1 cellular context compared by ENCODE assay signal in the genomic region with DNA sequence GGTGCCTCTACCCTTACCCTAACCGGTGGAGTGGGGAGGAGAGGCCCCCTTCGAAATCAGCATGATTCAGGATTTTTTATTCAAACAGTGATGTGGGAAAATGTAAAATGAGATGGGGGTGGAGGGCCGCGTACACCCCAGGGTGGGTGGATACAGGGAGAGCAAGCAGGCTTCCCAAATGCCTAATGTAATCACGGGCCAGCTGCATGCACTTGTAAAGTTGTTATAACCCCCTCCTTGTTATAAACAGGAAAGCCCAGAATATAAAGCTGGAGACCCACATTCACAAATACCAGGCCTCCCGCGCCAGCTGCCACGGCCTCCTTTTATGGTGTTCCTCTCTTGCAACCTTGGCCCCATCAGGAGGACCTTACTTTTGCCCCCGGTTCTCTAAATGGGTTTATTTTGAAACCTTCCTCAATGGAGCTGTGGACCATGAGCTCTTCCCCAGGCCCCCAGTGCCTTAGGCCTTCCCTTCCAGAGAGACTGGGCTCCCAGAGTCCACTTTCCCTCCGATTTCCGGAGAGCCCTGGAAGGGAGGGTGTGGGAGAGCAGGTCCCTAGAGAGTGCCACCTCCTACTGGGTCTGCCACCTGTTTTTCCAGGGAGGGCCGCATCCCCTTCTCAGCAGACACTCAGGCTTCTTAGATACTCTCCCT.
TF ChIP-seq lines count a peak whose summit lies in the region.

No MANE protein-coding gene starts in this region.

TF ChIP-seq in H1, 55 proteins besides CTCF, POLR2A, EP300 and RAD21:
- TF ChIP-seq, protein P1, sequence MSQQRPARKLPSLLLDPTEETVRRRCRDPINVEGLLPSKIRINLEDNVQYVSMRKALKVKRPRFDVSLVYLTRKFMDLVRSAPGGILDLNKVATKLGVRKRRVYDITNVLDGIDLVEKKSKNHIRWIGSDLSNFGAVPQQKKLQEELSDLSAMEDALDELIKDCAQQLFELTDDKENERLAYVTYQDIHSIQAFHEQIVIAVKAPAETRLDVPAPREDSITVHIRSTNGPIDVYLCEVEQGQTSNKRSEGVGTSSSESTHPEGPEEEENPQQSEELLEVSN (IDR thresholded peaks at IDR 0.05), result peak; percentile 9; the same call in 1 of the 2 replicates
- peak; percentile 91 for TF ChIP-seq CTBP2 (IDR thresholded peaks at IDR 0.05; ENCODE audit: borderline replicate concordance, insufficient read depth, insufficient read length, low read length)
- TF ChIP-seq BCL11A (IDR thresholded peaks at IDR 0.05; ENCODE audit: low read depth in 2 of 2, low read length in 2 of 2), result no peak
- 0 out of 2 replicates have a peak, but pooled peaks have one; percentile 42 for TF ChIP-seq TCF12 (IDR thresholded peaks at IDR 0.05; ENCODE audit: low read depth, low read length)
- TF ChIP-seq TBP (IDR thresholded peaks at IDR 0.05; ENCODE audit: low read depth, low read length), result no peak
- TF ChIP-seq ASH2L (IDR thresholded peaks at IDR 0.05; ENCODE audit: low read length), result peak; percentile 19
- no peak for TF ChIP-seq GABPA (IDR thresholded peaks at IDR 0.05; ENCODE audit: borderline replicate concordance, insufficient read depth, low read length)
- TF ChIP-seq KDM5A (IDR thresholded peaks at IDR 0.05; ENCODE audit: low read length), result no peak
